ENCODE assay signal across 1 cellular context in genomic region chr2:239804161-239805042, GRCh38.
TF ChIP-seq lines count a peak whose summit lies in the region.

No MANE protein-coding gene starts in this region.

TF ChIP-seq in GM23338, 12 proteins besides CTCF, POLR2A, EP300 and RAD21 (continued from another document):
- TF ChIP-seq REST (IDR thresholded peaks at IDR 0.05; ENCODE audit: unreplicated experiment) = no peak
- no peak for TF ChIP-seq STAT1 (IDR thresholded peaks at IDR 0.05; ENCODE audit: unreplicated experiment)
- TF ChIP-seq POLR2AphosphoS5 (IDR thresholded peaks at IDR 0.05; ENCODE audit: low read depth) = no peak
- TF ChIP-seq ZNF462 (CRISPR knock-in tag; IDR thresholded peaks at IDR 0.05) = no peak
- no peak for TF ChIP-seq EZH2phosphoT487 (IDR thresholded peaks at IDR 0.05; ENCODE audit: unreplicated experiment)
- TF ChIP-seq ZNF331 (CRISPR knock-in tag; IDR thresholded peaks at IDR 0.05; ENCODE audit: low read depth) = no peak
- no peak for TF ChIP-seq ZNF114 (CRISPR knock-in tag; IDR thresholded peaks at IDR 0.05)
- TF ChIP-seq CREB1 (CRISPR knock-in tag; IDR thresholded peaks at IDR 0.05; ENCODE audit: low read depth) = no peak
